ENCODE assay signal across 8 cellular contexts in the genomic region with DNA sequence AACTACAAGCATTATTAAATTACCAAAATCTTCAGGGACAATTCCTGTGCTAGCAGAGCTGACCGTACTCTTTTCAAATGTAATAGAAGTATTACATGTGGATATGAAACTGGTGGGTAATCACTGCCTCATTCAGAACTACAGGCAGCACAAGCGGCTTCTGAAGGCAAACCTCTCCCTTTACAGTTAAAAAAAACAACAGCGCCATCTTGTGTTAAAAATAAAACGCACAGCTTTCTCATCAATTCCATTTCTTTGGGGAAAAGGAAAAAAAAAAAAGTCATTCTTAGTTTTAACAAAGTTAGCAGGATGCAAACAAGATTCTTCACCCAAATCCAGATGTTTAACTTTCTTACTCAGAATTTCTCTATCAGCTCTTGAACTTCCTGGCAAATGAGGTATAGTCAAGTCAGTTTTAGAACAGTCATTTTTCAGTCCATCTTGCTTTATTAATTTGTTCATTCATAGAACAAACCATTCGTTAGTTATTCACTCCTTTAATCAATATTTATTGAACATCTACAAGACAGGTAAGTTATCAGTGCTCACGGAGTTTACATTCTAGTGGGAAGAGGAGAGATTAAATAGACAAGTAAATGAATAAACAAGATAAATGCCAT.
DNase-seq lines count a peak whose midpoint lies in the region; ATAC-seq and TF ChIP-seq lines count a peak whose summit lies in the region.

No MANE protein-coding gene starts in this region.

- TF ChIP-seq CTCF in IMR-90 (conservative IDR thresholded peaks at IDR 0.05; ENCODE audit: low read depth, low read length) (peak; percentile 71), epithelial cell of esophagus (IDR thresholded peaks at IDR 0.05; ENCODE audit: insufficient read depth, low read depth, low read length, missing control alignments) (peak; percentile 52)

- no peak overlapping the region for H2BK120ac ChIP-seq in IMR-90 (ENCODE audit: low read depth, low read length)

- no peaks in the 10 kb centered on the region for H3K36me3 Mint-ChIP-seq in naive thymus-derived CD4-positive, alpha-beta T cell
- H3K36me3 Mint-ChIP-seq in stimulated activated memory B cell treated with anti-CD40 and anti-IgM and Interleukin-4, amounts not matched to agents 10 μg/mL and 1 μg/mL and 100 μg/mL, for 72 hours = no peaks in the 10 kb centered on the region

- H2AK9ac ChIP-seq in IMR-90 (replicated peaks; ENCODE audit: low read depth, low read length, poor library complexity) = no peak overlapping the region

- H3K4me1 Mint-ChIP-seq in naive thymus-derived CD4-positive, alpha-beta T cell = peaks cover 0 to 3% (median 0%) of the 10 kb centered on the region in 7 donors
- no peaks in the 10 kb centered on the region for H3K4me1 Mint-ChIP-seq in stimulated activated memory B cell treated with anti-CD40 and anti-IgM and Interleukin-4, amounts not matched to agents 10 μg/mL and 1 μg/mL and 100 μg/mL, for 72 hours

- no peaks in the 10 kb centered on the region for H3K4me1 ChIP-seq in IMR-90 (ENCODE audit: control insufficient read depth, insufficient read depth, low read length)
- no peaks in the 10 kb centered on the region for H3K4me1 ChIP-seq in naive thymus-derived CD4-positive, alpha-beta T cell (ENCODE audit: control insufficient read depth in 2 of 2, insufficient read depth in 2 of 2, low read length in 2 of 2)

- no peak overlapping the region for H3K4me3 Mint-ChIP-seq in naive thymus-derived CD4-positive, alpha-beta T cell
- H3K4me3 Mint-ChIP-seq in stimulated activated memory B cell treated with anti-CD40 and anti-IgM and Interleukin-4, amounts not matched to agents 10 μg/mL and 1 μg/mL and 100 μg/mL, for 72 hours = no peak overlapping the region

- H2BK20ac ChIP-seq in IMR-90 (ENCODE audit: low read depth, low read length) = no peak overlapping the region

- H3K9me3 Mint-ChIP-seq in naive thymus-derived CD4-positive, alpha-beta T cell = peaks cover 0 to 5% (median 0%) of the 10 kb centered on the region in 11 donors
- no peaks in the 10 kb centered on the region for H3K9me3 Mint-ChIP-seq in stimulated activated memory B cell treated with anti-CD40 and anti-IgM and Interleukin-4, amounts not matched to agents 10 μg/mL and 1 μg/mL and 100 μg/mL, for 72 hours

- no peak overlapping the region for H3K14ac ChIP-seq in IMR-90 (replicated peaks; ENCODE audit: low read depth, low read length)

- H4K8ac ChIP-seq in IMR-90 (ENCODE audit: low read depth in 2 of 2, low read length in 2 of 2) = no peak overlapping the region

- no peaks in the 10 kb centered on the region for H3K36me3 ChIP-seq in IMR-90 (ENCODE audit: control insufficient read depth, insufficient read depth, low read length)
- no peaks in the 10 kb centered on the region for H3K36me3 ChIP-seq in naive thymus-derived CD4-positive, alpha-beta T cell (ENCODE audit: control insufficient read depth in 2 of 3, insufficient read depth in 3 of 3, low read length in 3 of 3)

- H4K5ac ChIP-seq in IMR-90 (ENCODE audit: low read depth, low read length) = no peak overlapping the region

- no TSS peak for BruUV-seq in IMR-90 (replicated peaks; lab: Mats Ljungman, UMichigan)

- TF ChIP-seq POLR2A in IMR-90 (IDR thresholded peaks at IDR 0.05; ENCODE audit: low read depth, low read length) = no peak

- no peak overlapping the region for H3K56ac ChIP-seq in IMR-90 (ENCODE audit: extremely low read depth, insufficient read depth, low read length)

- no peak overlapping the region for H3K27ac ChIP-seq in IMR-90 (ENCODE audit: insufficient read depth, low read length)
- no peak overlapping the region for H3K27ac ChIP-seq in naive thymus-derived CD4-positive, alpha-beta T cell (ENCODE audit: low read depth, low read length)

- no peak overlapping the region for H3K27ac Mint-ChIP-seq in naive thymus-derived CD4-positive, alpha-beta T cell
- H3K27ac Mint-ChIP-seq in stimulated activated memory B cell treated with anti-CD40 and anti-IgM and Interleukin-4, amounts not matched to agents 10 μg/mL and 1 μg/mL and 100 μg/mL, for 72 hours = no peak overlapping the region

- H2AK5ac ChIP-seq in IMR-90 (ENCODE audit: low read depth, low read length) = no peak overlapping the region

- no peaks in the 10 kb centered on the region for H3K9me3 ChIP-seq in IMR-90 (ENCODE audit: control insufficient read depth, insufficient read depth, low read length)
- no peaks in the 10 kb centered on the region for H3K9me3 ChIP-seq in naive thymus-derived CD4-positive, alpha-beta T cell (ENCODE audit: control insufficient read depth in 2 of 3, low read length in 3 of 3)

- H3K9me1 ChIP-seq in IMR-90 (ENCODE audit: insufficient read depth, low read length) = no peaks in the 10 kb centered on the region

- no peak overlapping the region for H4K91ac ChIP-seq in IMR-90 (ENCODE audit: insufficient read depth, low read depth, low read length)

- H3K79me1 ChIP-seq in IMR-90 (ENCODE audit: low read depth in 1 of 2, low read length in 2 of 2) = no peaks in the 10 kb centered on the region

- no peak overlapping the region for H2AFZ ChIP-seq in IMR-90 (replicated peaks; ENCODE audit: low read length, poor library complexity)

- no peak overlapping the region for H3K23ac ChIP-seq in IMR-90 (ENCODE audit: low read depth, low read length)

- WGBS in IMR-90 (ENCODE audit: extremely low coverage in 2 of 2, insufficient read length in 1 of 2), 2 experiments = no CpG with 5 or more reads among the region's 6 CpGs

- peak; percentile 47 for ATAC-seq in GM19463 (IDR thresholded peaks at IDR 0.05; ENCODE audit: unreplicated experiment)
- ATAC-seq in IMR-90 (ENCODE audit: low read depth) = peak; percentile 56; the same call in 1 of the 2 replicates
- peak; percentile 30 for ATAC-seq in naive thymus-derived CD4-positive, alpha-beta T cell
- ATAC-seq in stimulated activated memory B cell treated with anti-CD40 and anti-IgM and Interleukin-4, amounts not matched to agents 10 μg/mL and 1 μg/mL and 100 μg/mL, for 72 hours = no peak

- no peak overlapping the region for H3K18ac ChIP-seq in IMR-90 (ENCODE audit: low read depth, low read length)

- in situ Hi-C loops in IMR-90 (cut with MboI; ENCODE audit: low sequenced_read_pairs) = no loop called here

- dilution Hi-C loops in IMR-90 (cut with HindIII; ENCODE audit: low sequenced_read_pairs, unreplicated experiment) = no loop called here

- peaks cover 4 to 21% (median 12%) of the 10 kb centered on the region in 5 donors for H3K27me3 Mint-ChIP-seq in naive thymus-derived CD4-positive, alpha-beta T cell
- H3K27me3 Mint-ChIP-seq in stimulated activated memory B cell treated with anti-CD40 and anti-IgM and Interleukin-4, amounts not matched to agents 10 μg/mL and 1 μg/mL and 100 μg/mL, for 72 hours = peaks cover 28% of the 10 kb centered on the region

- POLR2A ChIA-PET in IMR-90 (lab: Charles Lee; ENCODE audit: unreplicated experiment) = no interaction called here
- POLR2A ChIA-PET in naive thymus-derived CD4-positive, alpha-beta T cell (lab: Charles Lee) = no interaction called here

- H3K4me2 ChIP-seq in IMR-90 (ENCODE audit: low read depth, low read length) = no peak overlapping the region

- no peak overlapping the region for H2BK5ac ChIP-seq in IMR-90 (ENCODE audit: low read depth, low read length, poor library complexity, severe bottlenecking)

- CTCF ChIA-PET in IMR-90 (lab: Yijun Ruan, JAX) = interaction anchor here (0.8 to 1.0 kb wide), 2 partner anchors 8 to 10 kb away, joined by 3 read pairs; no protein-coding TSS in a partner anchor
- CTCF ChIA-PET in naive thymus-derived CD4-positive, alpha-beta T cell (lab: Charles Lee) = no interaction called here

- no peak overlapping the region for H3K9ac ChIP-seq in IMR-90 (ENCODE audit: low read depth, low read length)

- H3K4me3 ChIP-seq in IMR-90 (ENCODE audit: insufficient read depth, low read depth, low read length) = no peak overlapping the region
- no peak overlapping the region for H3K4me3 ChIP-seq in epithelial cell of esophagus (ENCODE audit: low read length)
- no peak overlapping the region for H3K4me3 ChIP-seq in naive thymus-derived CD4-positive, alpha-beta T cell (ENCODE audit: low read length)

- H4K20me1 ChIP-seq in IMR-90 (ENCODE audit: insufficient read depth, low read length) = no peaks in the 10 kb centered on the region

- no peak overlapping the region for H2BK15ac ChIP-seq in IMR-90 (ENCODE audit: low read depth, low read length)

- intact Hi-C loops in IMR-90 (cut with micrococcal nuclease) = loop anchor here (1.0 to 10.0 kb wide), 3 partner anchors 323 to 1486 kb away; no protein-coding TSS in a partner anchor
- intact Hi-C loops in naive thymus-derived CD4-positive, alpha-beta T cell (cut with micrococcal nuclease) = loop anchor here in 1 of 2 donors (1.0 to 5.0 kb wide), 2 partner anchors 572 to 1576 kb away; no protein-coding TSS in a partner anchor

- DNase-seq in ELF-1 (ENCODE audit: low read depth, low spot score) (peak; percentile 47), IMR-90 (peak; percentile 42), OCI-M1 (lab: John Stamatoyannopoulos, UW) (peak; percentile 80), epithelial cell of esophagus (ENCODE audit: low read depth) (peak; percentile 52), GF-D8 (lab: John Stamatoyannopoulos, UW) (no peak)
- peak in 3 of 9 donors; percentile 1 to 9 (median 4) for DNase-seq in naive thymus-derived CD4-positive, alpha-beta T cell

- no peaks in the 10 kb centered on the region for H3K27me3 ChIP-seq in IMR-90 (ENCODE audit: control insufficient read depth, insufficient read depth, low read length)
- H3K27me3 ChIP-seq in naive thymus-derived CD4-positive, alpha-beta T cell (ENCODE audit: control insufficient read depth in 2 of 2, insufficient read depth in 2 of 2, low read length in 2 of 2) = no peaks in the 10 kb centered on the region

- TF ChIP-seq RAD21 in IMR-90 (IDR thresholded peaks at IDR 0.05; ENCODE audit: low read length) = peak; percentile 60

- H3K4ac ChIP-seq in IMR-90 (ENCODE audit: low read depth, low read length) = no peak overlapping the region

TF ChIP-seq in IMR-90, 13 proteins besides CTCF, POLR2A, EP300 and RAD21:
- TF ChIP-seq SMC3 (IDR thresholded peaks at IDR 0.05; ENCODE audit: low read depth, low read length) (peak; percentile 63; the same call in 1 of the 2 replicates), CEBPB (IDR thresholded peaks at IDR 0.05; ENCODE audit: low read depth, low read length) (no peak)
TF ChIP-seq in IMR-90: peak in this region for 1.
